12 cellular contexts compared by ENCODE assay signal in the genomic region with DNA sequence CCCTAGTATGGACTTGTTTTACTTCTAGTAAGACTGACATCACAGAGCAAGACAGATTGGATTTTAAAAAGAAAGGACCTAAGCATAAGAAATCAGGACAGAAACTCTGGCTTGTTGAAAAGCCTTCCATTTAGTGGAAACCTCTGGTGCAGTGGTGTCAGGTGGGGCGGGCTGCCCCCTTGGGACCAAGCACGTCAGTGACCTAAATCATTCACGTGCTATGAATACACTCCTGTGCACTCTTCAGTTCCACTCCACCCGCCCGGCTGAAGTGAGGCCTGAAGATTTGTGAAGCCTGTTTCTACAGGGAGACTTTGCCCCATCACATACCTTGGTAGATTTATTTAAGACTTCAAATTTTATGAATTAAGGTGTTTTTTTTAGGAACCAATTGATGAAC. TPM values are rescaled to one million over a fixed set of nuclear protein-coding genes. Genes with fewer than 3 reads are reported as not detected.
DNase-seq lines count a peak whose midpoint lies in the region; ATAC-seq and TF ChIP-seq lines count a peak whose summit lies in the region.
"Had no signal": no experiment of that assay in that cellular context is flagged by ENCODE, and none has a peak within 500 bp of the region (broad histone marks: within the 10 kb centered on the region; RNA-seq: fewer than 3 reads in every experiment).

No MANE protein-coding gene starts in this region.

- H3K27ac Mint-ChIP-seq in activated B cell treated with CpG ODN at 0.5 μM for 24 hours = no peak overlapping the region
- no peak overlapping the region for H3K27ac Mint-ChIP-seq in activated CD4-positive, alpha-beta memory T cell treated with anti-CD3 and anti-CD28 coated beads, Interleukin-2, amount 10 ng/mL, durations not matched to agents 7 days and 5 days
- H3K27ac Mint-ChIP-seq: CD4-positive, alpha-beta T cell had no signal

- CTCF ChIA-PET in activated B cell treated with CpG ODN at 0.5 μM for 24 hours (lab: Charles Lee) = interaction anchor here (0.8 to 2.2 kb wide), 2 partner anchors 10 to 101 kb away, joined by 3 to 8 read pairs; no protein-coding TSS in a partner anchor
- CTCF ChIA-PET in activated CD4-positive, alpha-beta memory T cell treated with anti-CD3 and anti-CD28 coated beads, Interleukin-2, amount 10 ng/mL, durations not matched to agents 7 days and 5 days (lab: Charles Lee) = no interaction called here

- no peak overlapping the region for H3K4me3 Mint-ChIP-seq in activated B cell treated with CpG ODN at 0.5 μM for 24 hours
- no peak overlapping the region for H3K4me3 Mint-ChIP-seq in activated CD4-positive, alpha-beta memory T cell treated with anti-CD3 and anti-CD28 coated beads, Interleukin-2, amount 10 ng/mL, durations not matched to agents 7 days and 5 days
- H3K4me3 Mint-ChIP-seq: CD4-positive, alpha-beta T cell had no signal

- H3K27me3 Mint-ChIP-seq in activated B cell treated with CpG ODN at 0.5 μM for 24 hours = no peaks in the 10 kb centered on the region
- no peaks in the 10 kb centered on the region for H3K27me3 Mint-ChIP-seq in activated CD4-positive, alpha-beta memory T cell treated with anti-CD3 and anti-CD28 coated beads, Interleukin-2, amount 10 ng/mL, durations not matched to agents 7 days and 5 days
- H3K27me3 Mint-ChIP-seq: CD4-positive, alpha-beta T cell had no signal

- DNase-seq in GM20000 (ENCODE audit: low spot score) (peak; percentile 49), activated B cell treated with CpG ODN at 0.5 μM for 24 hours (peak; percentile 33), COLO668 (lab: John Stamatoyannopoulos, UW; ENCODE audit: unreplicated experiment) (no peak)
- DNase-seq in activated CD4-positive, alpha-beta memory T cell treated with anti-CD3 and anti-CD28 coated beads, Interleukin-2, amount 10 ng/mL, durations not matched to agents 7 days and 5 days = no peak
- no peak for DNase-seq in activated CD4-positive, alpha-beta T cell treated with anti-CD3 and anti-CD28 coated beads, Interleukin-2, amount 50 U/mL, for 1 hour
- DNase-seq: amniotic stem cell; CD4-positive, alpha-beta T cell; esophagus squamous epithelium; stimulated activated CD8-positive, alpha-beta memory T cell treated with anti-CD3 and anti-CD28 coated beads, Interleukin-4, amount 100 ng/mL, for 48 hours had no signal

- H3K36me3 Mint-ChIP-seq in activated B cell treated with CpG ODN at 0.5 μM for 24 hours (ENCODE audit: low read depth) = peaks cover 10% of the 10 kb centered on the region
- H3K36me3 Mint-ChIP-seq in activated CD4-positive, alpha-beta memory T cell treated with anti-CD3 and anti-CD28 coated beads, Interleukin-2, amount 10 ng/mL, durations not matched to agents 7 days and 5 days (ENCODE audit: low read depth) = no peaks in the 10 kb centered on the region

- H3K4me1 Mint-ChIP-seq in activated B cell treated with CpG ODN at 0.5 μM for 24 hours = peaks cover 9% of the 10 kb centered on the region
- no peaks in the 10 kb centered on the region for H3K4me1 Mint-ChIP-seq in activated CD4-positive, alpha-beta memory T cell treated with anti-CD3 and anti-CD28 coated beads, Interleukin-2, amount 10 ng/mL, durations not matched to agents 7 days and 5 days

- peak; percentile 13 for TF ChIP-seq CTCF in GM12873 (IDR thresholded peaks at IDR 0.05; ENCODE audit: insufficient read depth, low read depth, low read length, missing control alignments)
- TF ChIP-seq CTCF in GM20000 (IDR thresholded peaks at IDR 0.05; ENCODE audit: extremely low read depth, missing control alignments) = no peak
- TF ChIP-seq CTCF in activated B cell treated with CpG ODN at 0.5 μM for 24 hours (IDR thresholded peaks at IDR 0.05) = no peak

- intact Hi-C loops in activated B cell treated with CpG ODN at 0.5 μM for 24 hours (cut with micrococcal nuclease) = no loop called here

- ATAC-seq in HG03135 (IDR thresholded peaks at IDR 0.05; ENCODE audit: unreplicated experiment) = peak; percentile 92
- ATAC-seq in activated B cell treated with CpG ODN at 0.5 μM for 24 hours (ENCODE audit: low read depth) = peak; percentile 98
- ATAC-seq in HG02798 (IDR thresholded peaks at IDR 0.05; ENCODE audit: poor library complexity, unreplicated experiment) = no peak

- POLR2A ChIA-PET in activated B cell treated with CpG ODN at 0.5 μM for 24 hours (lab: Charles Lee) = no interaction called here
- POLR2A ChIA-PET in activated CD4-positive, alpha-beta memory T cell treated with anti-CD3 and anti-CD28 coated beads, Interleukin-2, amount 10 ng/mL, durations not matched to agents 7 days and 5 days (lab: Charles Lee) = no interaction called here

- no peaks in the 10 kb centered on the region for H3K9me3 Mint-ChIP-seq in activated B cell treated with CpG ODN at 0.5 μM for 24 hours
- no peaks in the 10 kb centered on the region for H3K9me3 Mint-ChIP-seq in activated CD4-positive, alpha-beta memory T cell treated with anti-CD3 and anti-CD28 coated beads, Interleukin-2, amount 10 ng/mL, durations not matched to agents 7 days and 5 days
- H3K9me3 Mint-ChIP-seq: CD4-positive, alpha-beta T cell had no signal

RNA-seq across cellular contexts. Expression of gene STRN3, which starts 58.2 kb away (rescaled TPM):
- total RNA-seq in activated B cell treated with CpG ODN at 0.5 μM for 24 hours = 27.2 and 31.0 TPM in 2 replicates
- 10 to 100 TPM; 22.3 to 25.4 TPM for total RNA-seq in activated CD4-positive, alpha-beta memory T cell treated with anti-CD3 and anti-CD28 coated beads, Interleukin-2, amount 10 ng/mL, durations not matched to agents 7 days and 5 days

RNA-seq across cellular contexts. Expression of gene AP4S1, which starts 58.9 kb away (rescaled TPM):
- total RNA-seq in activated B cell treated with CpG ODN at 0.5 μM for 24 hours = 12.0 and 14.8 TPM in 2 replicates
- total RNA-seq in activated CD4-positive, alpha-beta memory T cell treated with anti-CD3 and anti-CD28 coated beads, Interleukin-2, amount 10 ng/mL, durations not matched to agents 7 days and 5 days = 1 to 10 TPM; 3.7 to 4.2 TPM

Comparison
In these comparisons a context has a peak if more than half of its experiments do, and no peak if none do; other contexts are left out.
1. DNase-seq: peak in GM20000 (single experiment) and activated B cell treated with CpG ODN at 0.5 μM for 24 hours (single experiment); none in COLO668 (single experiment), activated CD4-positive, alpha-beta memory T cell treated with anti-CD3 and anti-CD28 coated beads, Interleukin-2, amount 10 ng/mL, durations not matched to agents 7 days and 5 days (single experiment) and activated CD4-positive, alpha-beta T cell treated with anti-CD3 and anti-CD28 coated beads, Interleukin-2, amount 50 U/mL, for 1 hour (single experiment).